ENCODE assay signal across 8 cellular contexts in the genomic region with DNA sequence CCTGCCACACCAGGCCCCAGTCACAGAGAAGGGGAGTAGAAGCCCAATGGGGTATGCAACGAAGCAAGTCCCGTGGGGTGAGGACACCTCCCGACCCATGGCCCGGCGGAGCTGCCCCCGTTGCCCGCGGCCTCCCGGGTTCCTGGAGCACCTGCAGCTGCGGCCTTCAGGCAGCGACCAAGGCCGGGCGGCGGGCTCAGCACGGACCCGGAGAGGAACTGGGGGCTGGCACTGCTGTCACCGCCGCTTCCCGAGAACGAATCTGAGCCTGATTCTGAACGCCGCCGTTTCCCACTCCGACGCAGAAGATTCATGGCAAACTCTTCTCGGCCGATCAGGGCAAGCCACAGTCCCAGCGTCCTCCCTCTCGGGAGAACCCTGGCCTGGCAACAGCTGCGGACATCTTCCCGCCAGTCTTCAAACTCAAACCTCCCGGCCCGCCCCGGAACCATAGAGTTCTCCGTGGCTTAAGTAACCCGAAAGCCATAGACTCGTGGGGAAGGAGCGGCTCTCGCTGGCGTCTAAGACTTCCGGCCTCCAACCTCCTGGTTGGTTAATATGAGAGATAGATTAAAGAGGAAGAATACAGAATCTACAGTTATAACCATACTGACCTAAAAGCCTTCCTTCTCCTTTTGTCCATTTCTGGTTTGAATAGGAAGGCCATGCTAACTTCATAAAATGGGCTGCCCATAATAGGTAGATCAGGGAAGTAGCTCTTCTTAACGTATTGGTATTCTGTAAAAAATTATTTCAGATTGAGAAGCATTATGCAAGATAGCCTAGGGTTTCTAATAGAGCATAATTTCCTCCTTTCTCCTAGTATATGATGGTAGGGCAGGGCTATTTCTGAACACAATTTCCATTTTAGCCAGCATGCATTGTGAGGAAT. TPM values are rescaled to one million over a fixed set of nuclear protein-coding genes. Genes with fewer than 3 reads are reported as not detected.
DNase-seq lines count a peak whose midpoint lies in the region; ATAC-seq and TF ChIP-seq lines count a peak whose summit lies in the region.

POLQ (minus strand) TSS at position 425 of the 892 bp plus-strand sequence; CDS start at position 314, 111 bp downstream.

- no peaks in the 10 kb centered on the region for H4K20me1 ChIP-seq in IMR-90 (ENCODE audit: insufficient read depth, low read length)

- peak within 1 kb of the TSS; percentile 33 for H4K91ac ChIP-seq in IMR-90 (ENCODE audit: insufficient read depth, low read depth, low read length)

- CTCF ChIA-PET in IMR-90 (lab: Yijun Ruan, JAX), result interaction anchor here (0.6 kb wide), 2 partner anchors 9 to 70 kb away, joined by 3 to 5 read pairs; no protein-coding TSS in a partner anchor

- ATAC-seq in GM21528 (IDR thresholded peaks at IDR 0.05; ENCODE audit: low FRiP score, unreplicated experiment), result peak; percentile 81
- peak; percentile 96 for ATAC-seq in IMR-90 (ENCODE audit: low read depth)
- ATAC-seq in mucosa of descending colon, result peak; percentile 97

- no peaks in the 10 kb centered on the region for H3K9me1 ChIP-seq in IMR-90 (ENCODE audit: insufficient read depth, low read length)

- peak within 1 kb of the TSS; percentile 88 for H4K5ac ChIP-seq in IMR-90 (ENCODE audit: low read depth, low read length)

- POLR2A ChIA-PET in IMR-90 (lab: Charles Lee; ENCODE audit: unreplicated experiment), result interaction anchor here (0.5 kb wide), 1 partner anchor 228 kb away, joined by 4 read pairs; no protein-coding TSS in a partner anchor

- DNase-seq in DMS 273 (lab: John Stamatoyannopoulos, UW; ENCODE audit: unreplicated experiment) (peak; percentile 99), IMR-90 (peak; percentile 95), OCI-M1 (lab: John Stamatoyannopoulos, UW) (peak; percentile 97), activated T-cell treated with anti-CD3 and anti-CD28 coated beads for 24 hours (ENCODE audit: low read depth) (peak; percentile 80), epithelial cell of prostate (ENCODE audit: low read depth, low spot score) (peak; percentile 81), mucosa of descending colon (peak; percentile 91 to 95 (median 94))
- DNase-seq in stimulated activated CD8-positive, alpha-beta memory T cell treated with anti-CD3 and anti-CD28 coated beads, Interleukin-4, amount 100 ng/mL, for 24 hours (ENCODE audit: low read depth), result peak; percentile 78

- TF ChIP-seq RAD21 in IMR-90 (IDR thresholded peaks at IDR 0.05; ENCODE audit: low read length), result no peak

- TF ChIP-seq CTCF in IMR-90 (conservative IDR thresholded peaks at IDR 0.05; ENCODE audit: low read depth, low read length) (no peak), mucosa of descending colon (IDR thresholded peaks at IDR 0.05) (no peak)

- H3K4me3 ChIP-seq in IMR-90 (ENCODE audit: insufficient read depth, low read depth, low read length), result peak within 1 kb of the TSS; percentile 69
- peak within 1 kb of the TSS; percentile 31 for H3K4me3 ChIP-seq in mucosa of descending colon

- no peak within 1 kb of the TSS for H2BK20ac ChIP-seq in IMR-90 (ENCODE audit: low read depth, low read length)

- dilution Hi-C loops in IMR-90 (cut with HindIII; ENCODE audit: low sequenced_read_pairs, unreplicated experiment), result no loop called here

- peak within 1 kb of the TSS; percentile 69 for H3K14ac ChIP-seq in IMR-90 (replicated peaks; ENCODE audit: low read depth, low read length)

- H3K36me3 ChIP-seq in IMR-90 (ENCODE audit: control insufficient read depth, insufficient read depth, low read length) (no peaks in the 10 kb centered on the region), mucosa of descending colon (ENCODE audit: low read depth) (no peaks in the 10 kb centered on the region)

- H3K9me3 ChIP-seq in IMR-90 (ENCODE audit: control insufficient read depth, insufficient read depth, low read length), result no peaks in the 10 kb centered on the region
- H3K9me3 ChIP-seq in mucosa of descending colon, result no peaks in the 10 kb centered on the region

- intact Hi-C loops in IMR-90 (cut with micrococcal nuclease), result loop anchor here (1.0 to 5.0 kb wide), 9 partner anchors 201 to 1481 kb away; partner anchors contain the start of genes GOLGB1 and SEMA5B
- intact Hi-C loops in mucosa of descending colon (cut with DNase I, micrococcal nuclease), result no loop called here

- H3K4ac ChIP-seq in IMR-90 (ENCODE audit: low read depth, low read length), result peak within 1 kb of the TSS; percentile 39

- no peaks in the 10 kb centered on the region for H3K4me1 ChIP-seq in IMR-90 (ENCODE audit: control insufficient read depth, insufficient read depth, low read length)
- H3K4me1 ChIP-seq in mucosa of descending colon (ENCODE audit: low read depth), result peaks cover 19% of the 10 kb centered on the region

- no peak within 1 kb of the TSS; the same call in 1 of the 2 replicates for H3K18ac ChIP-seq in IMR-90 (ENCODE audit: low read depth, low read length)

- peak within 1 kb of the TSS; percentile 92 for H2AFZ ChIP-seq in IMR-90 (replicated peaks; ENCODE audit: low read length, poor library complexity)

- H3K9ac ChIP-seq in IMR-90 (ENCODE audit: low read depth, low read length), result peak within 1 kb of the TSS; percentile 86

- no peaks in the 10 kb centered on the region for H3K27me3 ChIP-seq in IMR-90 (ENCODE audit: control insufficient read depth, insufficient read depth, low read length)

- peak within 1 kb of the TSS; percentile 2; the same call in 1 of the 2 replicates for H2BK120ac ChIP-seq in IMR-90 (ENCODE audit: low read depth, low read length)

- peak within 1 kb of the TSS; percentile 58 for H3K56ac ChIP-seq in IMR-90 (ENCODE audit: extremely low read depth, insufficient read depth, low read length)

- peaks cover 3 to 17% of the 10 kb centered on the region in 2 experiments for H3K79me1 ChIP-seq in IMR-90 (ENCODE audit: low read depth in 1 of 2, low read length in 2 of 2)

- WGBS in IMR-90 (ENCODE audit: extremely low coverage in 2 of 2, insufficient read length in 1 of 2), 2 experiments, result 0% methylated on average over 21 of the region's 42 CpGs; no CpG with 5 or more reads in 1 of the 2 experiments

- H2AK9ac ChIP-seq in IMR-90 (replicated peaks; ENCODE audit: low read depth, low read length, poor library complexity), result no peak within 1 kb of the TSS

- H3K4me2 ChIP-seq in IMR-90 (ENCODE audit: low read depth, low read length), result peak within 1 kb of the TSS; percentile 94

- peak within 1 kb of the TSS; percentile 37; the same call in 1 of the 2 replicates for H3K23ac ChIP-seq in IMR-90 (ENCODE audit: low read depth, low read length)

- H4K8ac ChIP-seq in IMR-90 (ENCODE audit: low read depth in 2 of 2, low read length in 2 of 2), result peak within 1 kb of the TSS; percentile 93 to 95

- H2AK5ac ChIP-seq in IMR-90 (ENCODE audit: low read depth, low read length), result no peak within 1 kb of the TSS

- in situ Hi-C loops in IMR-90 (cut with MboI; ENCODE audit: low sequenced_read_pairs), result no loop called here

- peak; percentile 66; the same call in 1 of the 2 replicates for TF ChIP-seq POLR2A in IMR-90 (IDR thresholded peaks at IDR 0.05; ENCODE audit: low read depth, low read length)

- H2BK15ac ChIP-seq in IMR-90 (ENCODE audit: low read depth, low read length), result no peak within 1 kb of the TSS

- no TSS peak for BruUV-seq in IMR-90 (replicated peaks; lab: Mats Ljungman, UMichigan)

- H3K27ac ChIP-seq in IMR-90 (ENCODE audit: insufficient read depth, low read length), result peak within 1 kb of the TSS; percentile 53
- H3K27ac ChIP-seq in epithelial cell of prostate, result peak within 1 kb of the TSS; percentile 76

- peak within 1 kb of the TSS; percentile 59 for H2BK5ac ChIP-seq in IMR-90 (ENCODE audit: low read depth, low read length, poor library complexity, severe bottlenecking)

TF ChIP-seq in IMR-90, 13 proteins besides CTCF, POLR2A, EP300 and RAD21:
- TF ChIP-seq BHLHE40 (IDR thresholded peaks at IDR 0.05; ENCODE audit: low read depth, low read length) (no peak), MAZ (IDR thresholded peaks at IDR 0.05; ENCODE audit: borderline replicate concordance, low read depth, low read length) (0 out of 2 replicates have a peak, but pooled peaks have one; percentile 13), RCOR1 (IDR thresholded peaks at IDR 0.05; ENCODE audit: insufficient replicate concordance, low read length) (no peak), FOS (IDR thresholded peaks at IDR 0.05; ENCODE audit: low read depth, low read length) (no peak), RFX5 (IDR thresholded peaks at IDR 0.05; ENCODE audit: low read depth, low read length) (no peak), MXI1 (IDR thresholded peaks at IDR 0.05; ENCODE audit: borderline replicate concordance, low read depth, low read length) (peak; percentile 89)

RNA-seq across cellular contexts. Expression of gene POLQ, which starts in this region (rescaled TPM):
- 5.0 and 7.5 TPM in 2 replicates for total RNA-seq in IMR-90 (2012; rRNA removed)
- 1.7 and 1.8 TPM in 2 replicates for polyA plus RNA-seq in IMR-90 (2012; rRNA removed)
- 0.11 and 0.22 TPM in 2 replicates for polyA plus RNA-seq in IMR-90 (2012; cell fraction: cytosol; rRNA removed)
- 0.33 and 3.6 TPM in 2 replicates for polyA plus RNA-seq in IMR-90 (2012; cell fraction: nucleus; rRNA removed; ENCODE audit: low replicate concordance)
- total RNA-seq in mucosa of descending colon, result 1 to 10 TPM; 1.9 to 4.8 (median 3.2) TPM

Comparison
In these comparisons a context has a peak if more than half of its experiments do, and no peak if none do; other contexts are left out.
1. Peak in every context shown above with its lines: DNase-seq, ATAC-seq, H3K4me3 ChIP-seq and H3K27ac ChIP-seq.